1 cellular context compared by ENCODE assay signal in the genomic region with DNA sequence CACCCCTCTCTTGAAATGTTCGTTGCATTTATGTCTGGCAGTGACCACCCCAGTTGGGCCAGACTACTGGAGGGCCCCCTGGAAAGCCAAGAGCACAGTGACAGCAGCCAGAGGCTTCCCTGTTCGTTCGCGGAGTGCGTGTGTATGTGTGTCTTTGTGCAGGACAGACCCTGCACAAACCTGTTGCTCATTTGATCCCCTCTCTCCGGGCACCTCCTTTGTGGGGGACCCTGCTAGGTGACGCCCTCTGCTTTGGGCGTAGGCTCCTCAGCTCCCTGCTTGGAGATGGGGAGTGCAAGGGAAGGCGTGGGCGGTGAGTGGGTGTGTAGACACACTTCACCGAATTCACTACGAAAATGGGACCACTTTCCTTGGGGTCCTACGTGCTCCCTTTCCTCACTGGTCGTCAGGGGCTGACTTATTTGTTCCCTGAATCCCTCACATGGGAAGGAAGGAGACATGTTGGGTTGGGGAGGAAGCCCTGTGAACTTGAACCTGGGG.
TF ChIP-seq lines count a peak whose summit lies in the region.

No MANE protein-coding gene starts in this region.

TF ChIP-seq in IMR-90, 13 proteins besides CTCF, POLR2A, EP300 and RAD21:
- TF ChIP-seq BHLHE40 (IDR thresholded peaks at IDR 0.05; ENCODE audit: low read depth, low read length), result no peak
- TF ChIP-seq SMC3 (IDR thresholded peaks at IDR 0.05; ENCODE audit: low read depth, low read length), result no peak
- TF ChIP-seq RCOR1 (IDR thresholded peaks at IDR 0.05; ENCODE audit: insufficient replicate concordance, low read length), result no peak
- TF ChIP-seq RFX5 (IDR thresholded peaks at IDR 0.05; ENCODE audit: low read depth, low read length), result no peak
- TF ChIP-seq, protein P1, sequence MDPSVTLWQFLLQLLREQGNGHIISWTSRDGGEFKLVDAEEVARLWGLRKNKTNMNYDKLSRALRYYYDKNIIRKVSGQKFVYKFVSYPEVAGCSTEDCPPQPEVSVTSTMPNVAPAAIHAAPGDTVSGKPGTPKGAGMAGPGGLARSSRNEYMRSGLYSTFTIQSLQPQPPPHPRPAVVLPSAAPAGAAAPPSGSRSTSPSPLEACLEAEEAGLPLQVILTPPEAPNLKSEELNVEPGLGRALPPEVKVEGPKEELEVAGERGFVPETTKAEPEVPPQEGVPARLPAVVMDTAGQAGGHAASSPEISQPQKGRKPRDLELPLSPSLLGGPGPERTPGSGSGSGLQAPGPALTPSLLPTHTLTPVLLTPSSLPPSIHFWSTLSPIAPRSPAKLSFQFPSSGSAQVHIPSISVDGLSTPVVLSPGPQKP (IDR thresholded peaks at IDR 0.05; ENCODE audit: borderline replicate concordance, low read depth, low read length), result no peak
- no peak for TF ChIP-seq FOS (IDR thresholded peaks at IDR 0.05; ENCODE audit: low read depth, low read length)
- TF ChIP-seq NFE2L2 (IDR thresholded peaks at IDR 0.05; ENCODE audit: low read depth, low read length), result no peak
- TF ChIP-seq, protein P2, sequence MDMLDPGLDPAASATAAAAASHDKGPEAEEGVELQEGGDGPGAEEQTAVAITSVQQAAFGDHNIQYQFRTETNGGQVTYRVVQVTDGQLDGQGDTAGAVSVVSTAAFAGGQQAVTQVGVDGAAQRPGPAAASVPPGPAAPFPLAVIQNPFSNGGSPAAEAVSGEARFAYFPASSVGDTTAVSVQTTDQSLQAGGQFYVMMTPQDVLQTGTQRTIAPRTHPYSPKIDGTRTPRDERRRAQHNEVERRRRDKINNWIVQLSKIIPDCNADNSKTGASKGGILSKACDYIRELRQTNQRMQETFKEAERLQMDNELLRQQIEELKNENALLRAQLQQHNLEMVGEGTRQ (IDR thresholded peaks at IDR 0.05; ENCODE audit: low read depth, low read length), result no peak
- no peak for TF ChIP-seq MXI1 (IDR thresholded peaks at IDR 0.05; ENCODE audit: borderline replicate concordance, low read depth, low read length)
- no peak for TF ChIP-seq CHD1 (IDR thresholded peaks at IDR 0.05; ENCODE audit: low read depth, low read length)
- TF ChIP-seq MAZ (IDR thresholded peaks at IDR 0.05; ENCODE audit: borderline replicate concordance, low read depth, low read length), result no peak
- no peak for TF ChIP-seq MAFK (IDR thresholded peaks at IDR 0.05; ENCODE audit: low read depth, low read length)
TF ChIP-seq in IMR-90: peak in this region for 0.
